ENCODE assay signal across 1 cellular context in genomic region chr1:40729316-40729862, GRCh38. TPM values are rescaled to one million over a fixed set of nuclear protein-coding genes. Genes with fewer than 3 reads are reported as not detected.
"Had no signal": no experiment of that assay in that cellular context is flagged by ENCODE, and none has a peak within 500 bp of the region (broad histone marks: within the 10 kb centered on the region; RNA-seq: fewer than 3 reads in every experiment).

No MANE protein-coding gene starts in this region.

RNA-seq across cellular contexts. Expression of gene KCNQ4, which starts 54.2 kb away (rescaled TPM):
- total RNA-seq: foreskin keratinocyte had no signal
